ENCODE assay signal across 2 cellular contexts in the genomic region with DNA sequence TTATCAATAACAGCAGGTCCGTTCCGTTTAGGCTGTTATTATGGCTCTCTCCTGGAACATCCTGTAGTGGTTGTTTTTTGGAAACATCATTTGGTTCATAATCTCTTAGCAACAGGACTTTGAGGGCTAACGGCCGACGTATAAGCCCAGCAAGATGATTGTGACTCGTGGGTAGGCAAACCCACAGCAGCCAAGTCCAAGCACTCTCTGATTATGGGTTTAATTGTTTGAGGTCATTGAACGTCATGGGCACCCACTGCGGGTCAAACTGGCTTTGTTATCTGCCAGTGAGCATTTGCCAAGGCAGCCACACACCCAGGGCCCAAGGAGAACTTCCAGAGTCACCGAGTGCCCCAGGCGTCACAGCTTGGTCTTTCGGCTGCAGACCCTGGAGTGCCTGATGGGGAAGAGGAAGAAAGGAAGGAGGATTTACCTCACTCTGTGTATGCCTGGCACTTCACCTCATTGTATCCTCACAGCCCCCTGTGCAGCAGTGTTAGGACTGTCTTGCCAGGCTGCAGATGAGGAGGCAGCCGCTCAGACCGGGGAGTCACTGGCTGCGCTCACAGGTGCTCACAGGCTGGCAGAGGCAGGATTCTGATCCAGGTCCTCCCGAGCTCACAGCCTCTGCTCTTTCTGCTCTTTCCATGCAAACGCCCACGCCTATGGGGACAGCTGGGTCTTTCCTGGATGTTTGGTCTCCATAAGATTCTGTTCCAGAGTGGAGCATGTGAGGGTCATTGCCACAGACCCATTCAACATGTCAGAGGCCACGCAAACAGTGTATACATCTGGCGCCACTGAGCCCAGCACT.
TF ChIP-seq lines count a peak whose summit lies in the region.

No MANE protein-coding gene starts in this region.

TF ChIP-seq in IMR-90, 13 proteins besides CTCF, POLR2A, EP300 and RAD21:
- TF ChIP-seq CHD1 (IDR thresholded peaks at IDR 0.05; ENCODE audit: low read depth, low read length) = no peak
- no peak for TF ChIP-seq RFX5 (IDR thresholded peaks at IDR 0.05; ENCODE audit: low read depth, low read length)
- TF ChIP-seq, protein P1, sequence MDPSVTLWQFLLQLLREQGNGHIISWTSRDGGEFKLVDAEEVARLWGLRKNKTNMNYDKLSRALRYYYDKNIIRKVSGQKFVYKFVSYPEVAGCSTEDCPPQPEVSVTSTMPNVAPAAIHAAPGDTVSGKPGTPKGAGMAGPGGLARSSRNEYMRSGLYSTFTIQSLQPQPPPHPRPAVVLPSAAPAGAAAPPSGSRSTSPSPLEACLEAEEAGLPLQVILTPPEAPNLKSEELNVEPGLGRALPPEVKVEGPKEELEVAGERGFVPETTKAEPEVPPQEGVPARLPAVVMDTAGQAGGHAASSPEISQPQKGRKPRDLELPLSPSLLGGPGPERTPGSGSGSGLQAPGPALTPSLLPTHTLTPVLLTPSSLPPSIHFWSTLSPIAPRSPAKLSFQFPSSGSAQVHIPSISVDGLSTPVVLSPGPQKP (IDR thresholded peaks at IDR 0.05; ENCODE audit: borderline replicate concordance, low read depth, low read length) = no peak
- no peak for TF ChIP-seq MXI1 (IDR thresholded peaks at IDR 0.05; ENCODE audit: borderline replicate concordance, low read depth, low read length)
- TF ChIP-seq MAZ (IDR thresholded peaks at IDR 0.05; ENCODE audit: borderline replicate concordance, low read depth, low read length) = no peak
- TF ChIP-seq, protein P2, sequence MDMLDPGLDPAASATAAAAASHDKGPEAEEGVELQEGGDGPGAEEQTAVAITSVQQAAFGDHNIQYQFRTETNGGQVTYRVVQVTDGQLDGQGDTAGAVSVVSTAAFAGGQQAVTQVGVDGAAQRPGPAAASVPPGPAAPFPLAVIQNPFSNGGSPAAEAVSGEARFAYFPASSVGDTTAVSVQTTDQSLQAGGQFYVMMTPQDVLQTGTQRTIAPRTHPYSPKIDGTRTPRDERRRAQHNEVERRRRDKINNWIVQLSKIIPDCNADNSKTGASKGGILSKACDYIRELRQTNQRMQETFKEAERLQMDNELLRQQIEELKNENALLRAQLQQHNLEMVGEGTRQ (IDR thresholded peaks at IDR 0.05; ENCODE audit: low read depth, low read length) = no peak
- TF ChIP-seq BHLHE40 (IDR thresholded peaks at IDR 0.05; ENCODE audit: low read depth, low read length) = no peak
- no peak for TF ChIP-seq SMC3 (IDR thresholded peaks at IDR 0.05; ENCODE audit: low read depth, low read length)
- TF ChIP-seq CEBPB (IDR thresholded peaks at IDR 0.05; ENCODE audit: low read depth, low read length) = no peak
- no peak for TF ChIP-seq FOS (IDR thresholded peaks at IDR 0.05; ENCODE audit: low read depth, low read length)
- TF ChIP-seq RCOR1 (IDR thresholded peaks at IDR 0.05; ENCODE audit: insufficient replicate concordance, low read length) = no peak
TF ChIP-seq in IMR-90: peak in this region for 0.

TF ChIP-seq in HEK293T, 16 proteins besides CTCF, POLR2A, EP300 and RAD21:
- TF ChIP-seq FOXM1 (IDR thresholded peaks at IDR 0.05; ENCODE audit: borderline replicate concordance) = no peak
- TF ChIP-seq ELF4 (IDR thresholded peaks at IDR 0.05) = no peak
- TF ChIP-seq NFRKB (IDR thresholded peaks at IDR 0.05) = no peak
- TF ChIP-seq, protein P3, sequence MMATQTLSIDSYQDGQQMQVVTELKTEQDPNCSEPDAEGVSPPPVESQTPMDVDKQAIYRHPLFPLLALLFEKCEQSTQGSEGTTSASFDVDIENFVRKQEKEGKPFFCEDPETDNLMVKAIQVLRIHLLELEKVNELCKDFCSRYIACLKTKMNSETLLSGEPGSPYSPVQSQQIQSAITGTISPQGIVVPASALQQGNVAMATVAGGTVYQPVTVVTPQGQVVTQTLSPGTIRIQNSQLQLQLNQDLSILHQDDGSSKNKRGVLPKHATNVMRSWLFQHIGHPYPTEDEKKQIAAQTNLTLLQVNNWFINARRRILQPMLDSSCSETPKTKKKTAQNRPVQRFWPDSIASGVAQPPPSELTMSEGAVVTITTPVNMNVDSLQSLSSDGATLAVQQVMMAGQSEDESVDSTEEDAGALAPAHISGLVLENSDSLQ (IDR thresholded peaks at IDR 0.05) = no peak
- TF ChIP-seq ARNT (IDR thresholded peaks at IDR 0.05) = no peak
- TF ChIP-seq SUZ12 (IDR thresholded peaks at IDR 0.05) = no peak
- TF ChIP-seq CTBP1 (IDR thresholded peaks at IDR 0.05; ENCODE audit: borderline replicate concordance) = no peak
- TF ChIP-seq BHLHE40 (IDR thresholded peaks at IDR 0.05; ENCODE audit: borderline replicate concordance) = no peak
- no peak for TF ChIP-seq L3MBTL2 (conservative IDR thresholded peaks at IDR 0.05)
- TF ChIP-seq TARDBP (IDR thresholded peaks at IDR 0.05) = no peak
